Comparison of ENCODE assay signal across 15 cellular contexts in the genomic region with DNA sequence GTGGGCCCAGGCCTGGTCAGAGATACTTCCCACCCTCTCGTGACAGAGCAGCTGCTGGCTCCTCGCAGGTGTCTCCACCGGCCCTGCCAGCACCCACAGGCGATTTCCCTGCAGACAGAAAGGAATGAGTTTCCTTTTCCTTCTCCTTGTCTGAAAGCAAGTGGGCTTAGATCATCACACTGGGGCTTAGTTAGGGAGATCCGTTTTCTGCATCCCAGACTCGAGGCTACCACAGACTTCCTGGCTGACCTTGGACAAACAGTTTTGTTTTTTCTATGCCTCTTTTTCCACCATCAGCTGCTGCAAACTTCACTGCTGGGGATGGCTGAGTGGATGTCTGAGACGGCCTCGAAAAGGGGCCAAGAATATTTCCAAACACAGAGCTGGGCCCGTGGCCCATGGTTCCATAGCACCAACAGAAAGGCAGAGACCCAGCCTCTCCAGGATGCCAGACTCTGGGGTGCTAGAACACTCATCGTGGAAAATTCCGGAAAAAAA.
A peak's percentile ranks its signal among the peaks of the same experiment; 100 is the strongest.
DNase-seq lines count a peak whose midpoint lies in the region; ATAC-seq, FAIRE-seq and TF ChIP-seq lines count a peak whose summit lies in the region.
"Had no signal": no experiment of that assay in that cellular context is flagged by ENCODE, and none has a peak within 500 bp of the region (broad histone marks: within the 10 kb centered on the region; RNA-seq: fewer than 3 reads in every experiment).

No MANE protein-coding gene starts in this region.

- ATAC-seq in GM18909 (IDR thresholded peaks at IDR 0.05; ENCODE audit: poor library complexity, unreplicated experiment): no peak
- ATAC-seq: CD8-positive, alpha-beta T cell; lower lobe of right lung had no signal

- H3K27ac ChIP-seq in coronary artery (peak overlapping the region; percentile 11 to 61), smooth muscle cell (ENCODE audit: low read depth) (peak overlapping the region; percentile 28)
- H3K27ac ChIP-seq: lower lobe of right lung, SK-N-MC, WERI-Rb-1 had no signal

- no peaks in the 10 kb centered on the region for H3K9me3 ChIP-seq in smooth muscle cell (replicated peaks; ENCODE audit: low read depth)
- H3K9me3 ChIP-seq: lower lobe of right lung had no signal

- H3K9ac ChIP-seq in smooth muscle cell (ENCODE audit: low read depth): no peak overlapping the region

- peak overlapping the region; percentile 60 for H2AFZ ChIP-seq in smooth muscle cell (ENCODE audit: low read depth)

- no peaks in the 10 kb centered on the region for H3F3A ChIP-seq in smooth muscle cell (ENCODE audit: low read depth)

- DNase-seq in HT1080 (ENCODE audit: low read depth): peak; percentile 47
- DNase-seq in coronary artery (ENCODE audit: low spot score): no peak
- peak; percentile 90 for DNase-seq in iris pigment epithelial cell (ENCODE audit: low read depth)
- no peak for DNase-seq in smooth muscle cell (lab: John Stamatoyannopoulos, UW; ENCODE audit: unreplicated experiment)
- no peak for DNase-seq in RCC 7860 (ENCODE audit: low spot score)
- DNase-seq in ACHN: no peak
- DNase-seq in NCI-H2081 treated with DMSO at 0.1 percent for 48 hours (lab: John Stamatoyannopoulos, UW): no peak
- DNase-seq: CD8-positive, alpha-beta T cell; hippocampal formation; lower lobe of right lung; NCI-H1694; NCI-H82; WERI-Rb-1 had no signal

- H4K20me1 ChIP-seq in smooth muscle cell (ENCODE audit: low read depth): no peaks in the 10 kb centered on the region

- in situ Hi-C loops in ACHN (cut with HindIII; ENCODE audit: low pct_ligation_motif_present, low pct_unique_long_range_greater_than_20kb, low sequenced_read_pairs): no loop called here

- no peaks in the 10 kb centered on the region for H3K27me3 ChIP-seq in smooth muscle cell (ENCODE audit: low read depth)

- H3K4me3 ChIP-seq in coronary artery: no peak overlapping the region
- H3K4me3 ChIP-seq in smooth muscle cell: no peak overlapping the region
- H3K4me3 ChIP-seq: lower lobe of right lung, SK-N-MC had no signal

- H3K36me3 ChIP-seq in smooth muscle cell (ENCODE audit: low read depth): no peaks in the 10 kb centered on the region
- H3K36me3 ChIP-seq: lower lobe of right lung, WERI-Rb-1 had no signal

- H3K4me1 ChIP-seq in smooth muscle cell (ENCODE audit: low read depth): no peaks in the 10 kb centered on the region

- no peaks in the 10 kb centered on the region for H3K79me2 ChIP-seq in smooth muscle cell (ENCODE audit: low read depth)

- no peak for TF ChIP-seq CTCF in coronary artery (IDR thresholded peaks at IDR 0.05)
- no peak for TF ChIP-seq CTCF in smooth muscle cell (IDR thresholded peaks at IDR 0.05; ENCODE audit: borderline replicate concordance, insufficient read depth, poor library complexity, severe bottlenecking)

- peak overlapping the region; percentile 6 for H3K4me2 ChIP-seq in smooth muscle cell

- FAIRE-seq in RCC 7860 (lab: Jason Lieb, UNC): no peak

- WGBS in smooth muscle cell (ENCODE audit: low lambda C conversion rate): 57% methylated on average over 11 of the region's 11 CpGs

Comparison
In these comparisons a context has a peak if more than half of its experiments do, and no peak if none do; other contexts are left out.
1. DNase-seq: peak in HT1080 (single experiment) and iris pigment epithelial cell (single experiment); none in coronary artery (single experiment), smooth muscle cell (single experiment), RCC 7860 (single experiment), ACHN (single experiment) and NCI-H2081 treated with DMSO at 0.1 percent for 48 hours (single experiment).